Comparison of ENCODE assay signal across 1 cellular context in the genomic region with DNA sequence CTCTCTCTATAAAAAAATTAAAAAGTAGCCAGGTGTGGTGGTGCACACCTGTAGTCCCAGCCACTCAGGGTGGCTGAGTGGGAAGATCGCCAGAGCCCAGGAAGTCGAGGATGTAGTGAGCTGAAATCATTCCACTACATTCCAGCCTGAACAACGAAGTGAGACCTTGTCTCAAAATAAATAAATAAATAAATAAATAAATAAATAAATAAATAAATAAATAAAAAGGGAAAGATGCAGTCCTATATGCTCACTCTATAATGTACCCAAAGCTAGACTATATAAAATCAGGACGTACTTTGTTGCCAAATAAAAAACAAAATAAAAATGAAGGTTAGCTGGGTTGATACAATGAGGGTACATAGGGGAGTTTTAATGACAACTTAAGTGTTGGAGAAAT.
TF ChIP-seq lines count a peak whose summit lies in the region.

No MANE protein-coding gene starts in this region.

TF ChIP-seq in HEK293, 187 proteins besides CTCF, POLR2A, EP300 and RAD21 (continued from another document and continues in another):
- TF ChIP-seq, protein P1, sequence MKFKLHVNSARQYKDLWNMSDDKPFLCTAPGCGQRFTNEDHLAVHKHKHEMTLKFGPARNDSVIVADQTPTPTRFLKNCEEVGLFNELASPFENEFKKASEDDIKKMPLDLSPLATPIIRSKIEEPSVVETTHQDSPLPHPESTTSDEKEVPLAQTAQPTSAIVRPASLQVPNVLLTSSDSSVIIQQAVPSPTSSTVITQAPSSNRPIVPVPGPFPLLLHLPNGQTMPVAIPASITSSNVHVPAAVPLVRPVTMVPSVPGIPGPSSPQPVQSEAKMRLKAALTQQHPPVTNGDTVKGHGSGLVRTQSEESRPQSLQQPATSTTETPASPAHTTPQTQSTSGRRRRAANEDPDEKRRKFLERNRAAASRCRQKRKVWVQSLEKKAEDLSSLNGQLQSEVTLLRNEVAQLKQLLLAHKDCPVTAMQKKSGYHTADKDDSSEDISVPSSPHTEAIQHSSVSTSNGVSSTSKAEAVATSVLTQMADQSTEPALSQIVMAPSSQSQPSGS (tag by site-specific recombination; IDR thresholded peaks at IDR 0.05; ENCODE audit: low read depth) = no peak
- no peak for TF ChIP-seq ZNF157 (tag by site-specific recombination; IDR thresholded peaks at IDR 0.05)
- TF ChIP-seq ZNF600 (tag by site-specific recombination; IDR thresholded peaks at IDR 0.05) = no peak
- TF ChIP-seq ZNF544 (tag by site-specific recombination; IDR thresholded peaks at IDR 0.05) = no peak
- TF ChIP-seq ZNF37A (tag by site-specific recombination; IDR thresholded peaks at IDR 0.05) = no peak
- no peak; the same call in 1 of the 2 replicates for TF ChIP-seq BCL11A (tag by site-specific recombination; IDR thresholded peaks at IDR 0.05; ENCODE audit: low read depth)
- TF ChIP-seq ZNF23 (tag by site-specific recombination; IDR thresholded peaks at IDR 0.05; ENCODE audit: borderline replicate concordance) = 0 out of 2 replicates have a peak, but pooled peaks have one; percentile 38
- peak; percentile 58; the same call in 1 of the 2 replicates for TF ChIP-seq ZNF121 (tag by site-specific recombination; IDR thresholded peaks at IDR 0.05)
- TF ChIP-seq ZNF555 (tag by site-specific recombination; conservative IDR thresholded peaks at IDR 0.05) = peak; percentile 98
- TF ChIP-seq, protein P2, sequence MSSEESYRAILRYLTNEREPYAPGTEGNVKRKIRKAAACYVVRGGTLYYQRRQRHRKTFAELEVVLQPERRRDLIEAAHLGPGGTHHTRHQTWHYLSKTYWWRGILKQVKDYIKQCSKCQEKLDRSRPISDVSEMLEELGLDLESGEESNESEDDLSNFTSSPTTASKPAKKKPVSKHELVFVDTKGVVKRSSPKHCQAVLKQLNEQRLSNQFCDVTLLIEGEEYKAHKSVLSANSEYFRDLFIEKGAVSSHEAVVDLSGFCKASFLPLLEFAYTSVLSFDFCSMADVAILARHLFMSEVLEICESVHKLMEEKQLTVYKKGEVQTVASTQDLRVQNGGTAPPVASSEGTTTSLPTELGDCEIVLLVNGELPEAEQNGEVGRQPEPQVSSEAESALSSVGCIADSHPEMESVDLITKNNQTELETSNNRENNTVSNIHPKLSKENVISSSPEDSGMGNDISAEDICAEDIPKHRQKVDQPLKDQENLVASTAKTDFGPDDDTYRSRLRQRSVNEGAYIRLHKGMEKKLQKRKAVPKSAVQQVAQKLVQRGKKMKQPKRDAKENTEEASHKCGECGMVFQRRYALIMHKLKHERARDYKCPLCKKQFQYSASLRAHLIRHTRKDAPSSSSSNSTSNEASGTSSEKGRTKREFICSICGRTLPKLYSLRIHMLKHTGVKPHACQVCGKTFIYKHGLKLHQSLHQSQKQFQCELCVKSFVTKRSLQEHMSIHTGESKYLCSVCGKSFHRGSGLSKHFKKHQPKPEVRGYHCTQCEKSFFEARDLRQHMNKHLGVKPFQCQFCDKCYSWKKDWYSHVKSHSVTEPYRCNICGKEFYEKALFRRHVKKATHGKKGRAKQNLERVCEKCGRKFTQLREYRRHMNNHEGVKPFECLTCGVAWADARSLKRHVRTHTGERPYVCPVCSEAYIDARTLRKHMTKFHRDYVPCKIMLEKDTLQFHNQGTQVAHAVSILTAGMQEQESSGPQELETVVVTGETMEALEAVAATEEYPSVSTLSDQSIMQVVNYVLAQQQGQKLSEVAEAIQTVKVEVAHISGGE (tag by site-specific recombination; conservative IDR thresholded peaks at IDR 0.05; ENCODE audit: low read depth) = peak; percentile 88
- no peak for TF ChIP-seq ZNF785 (tag by site-specific recombination; IDR thresholded peaks at IDR 0.05)
- TF ChIP-seq ZNF292 (tag by site-specific recombination; IDR thresholded peaks at IDR 0.05; ENCODE audit: borderline replicate concordance, low read depth) = peak; percentile 97
- peak; percentile 52; the same call in 1 of the 2 replicates for TF ChIP-seq ZNF221 (tag by site-specific recombination; IDR thresholded peaks at IDR 0.05; ENCODE audit: borderline replicate concordance)
- no peak for TF ChIP-seq ZNF621 (tag by site-specific recombination; IDR thresholded peaks at IDR 0.05)
- TF ChIP-seq KLF10 (tag by site-specific recombination; IDR thresholded peaks at IDR 0.05) = no peak
- no peak for TF ChIP-seq PRDM1 (tag by site-specific recombination; IDR thresholded peaks at IDR 0.05)
- TF ChIP-seq, protein P3, sequence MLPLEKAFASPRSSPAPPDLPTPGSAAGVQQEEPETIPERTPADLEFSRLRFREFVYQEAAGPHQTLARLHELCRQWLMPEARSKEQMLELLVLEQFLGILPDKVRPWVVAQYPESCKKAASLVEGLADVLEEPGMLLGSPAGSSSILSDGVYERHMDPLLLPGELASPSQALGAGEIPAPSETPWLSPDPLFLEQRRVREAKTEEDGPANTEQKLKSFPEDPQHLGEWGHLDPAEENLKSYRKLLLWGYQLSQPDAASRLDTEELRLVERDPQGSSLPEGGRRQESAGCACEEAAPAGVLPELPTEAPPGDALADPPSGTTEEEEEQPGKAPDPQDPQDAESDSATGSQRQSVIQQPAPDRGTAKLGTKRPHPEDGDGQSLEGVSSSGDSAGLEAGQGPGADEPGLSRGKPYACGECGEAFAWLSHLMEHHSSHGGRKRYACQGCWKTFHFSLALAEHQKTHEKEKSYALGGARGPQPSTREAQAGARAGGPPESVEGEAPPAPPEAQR (tag by site-specific recombination; IDR thresholded peaks at IDR 0.05) = no peak
- peak; percentile 99 for TF ChIP-seq ZNF426 (tag by site-specific recombination; IDR thresholded peaks at IDR 0.05)
- TF ChIP-seq KLF1 (tag by site-specific recombination; IDR thresholded peaks at IDR 0.05) = no peak
- TF ChIP-seq, protein P4, sequence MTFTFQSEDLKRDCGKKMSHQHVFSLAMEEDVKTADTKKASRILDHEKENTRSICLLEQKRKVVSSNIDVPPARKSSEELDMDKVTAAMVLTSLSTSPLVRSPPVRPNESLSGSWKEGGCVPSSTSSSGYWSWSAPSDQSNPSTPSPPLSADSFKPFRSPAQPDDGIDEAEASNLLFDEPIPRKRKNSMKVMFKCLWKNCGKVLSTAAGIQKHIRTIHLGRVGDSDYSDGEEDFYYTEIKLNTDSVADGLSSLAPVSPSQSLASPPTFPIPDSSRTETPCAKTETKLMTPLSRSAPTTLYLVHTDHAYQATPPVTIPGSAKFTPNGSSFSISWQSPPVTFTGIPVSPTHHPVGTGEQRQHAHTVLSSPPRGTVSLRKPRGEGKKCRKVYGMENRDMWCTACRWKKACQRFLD (tag by site-specific recombination; IDR thresholded peaks at IDR 0.05) = 0 out of 2 replicates have a peak, but pooled peaks have one; percentile 51
- peak; percentile 80 for TF ChIP-seq ZFP37 (tag by site-specific recombination; IDR thresholded peaks at IDR 0.05)
- no peak for TF ChIP-seq ZBTB48 (tag by site-specific recombination; IDR thresholded peaks at IDR 0.05)
- peak; percentile 99 for TF ChIP-seq ZNF394 (tag by site-specific recombination; IDR thresholded peaks at IDR 0.05; ENCODE audit: borderline replicate concordance)
- TF ChIP-seq, protein P5, sequence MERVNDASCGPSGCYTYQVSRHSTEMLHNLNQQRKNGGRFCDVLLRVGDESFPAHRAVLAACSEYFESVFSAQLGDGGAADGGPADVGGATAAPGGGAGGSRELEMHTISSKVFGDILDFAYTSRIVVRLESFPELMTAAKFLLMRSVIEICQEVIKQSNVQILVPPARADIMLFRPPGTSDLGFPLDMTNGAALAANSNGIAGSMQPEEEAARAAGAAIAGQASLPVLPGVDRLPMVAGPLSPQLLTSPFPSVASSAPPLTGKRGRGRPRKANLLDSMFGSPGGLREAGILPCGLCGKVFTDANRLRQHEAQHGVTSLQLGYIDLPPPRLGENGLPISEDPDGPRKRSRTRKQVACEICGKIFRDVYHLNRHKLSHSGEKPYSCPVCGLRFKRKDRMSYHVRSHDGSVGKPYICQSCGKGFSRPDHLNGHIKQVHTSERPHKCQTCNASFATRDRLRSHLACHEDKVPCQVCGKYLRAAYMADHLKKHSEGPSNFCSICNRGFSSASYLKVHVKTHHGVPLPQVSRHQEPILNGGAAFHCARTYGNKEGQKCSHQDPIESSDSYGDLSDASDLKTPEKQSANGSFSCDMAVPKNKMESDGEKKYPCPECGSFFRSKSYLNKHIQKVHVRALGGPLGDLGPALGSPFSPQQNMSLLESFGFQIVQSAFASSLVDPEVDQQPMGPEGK (tag by site-specific recombination; IDR thresholded peaks at IDR 0.05) = no peak
- TF ChIP-seq ZNF10 (tag by site-specific recombination; IDR thresholded peaks at IDR 0.05) = no peak; the same call in 1 of the 2 replicates
- peak; percentile 95 for TF ChIP-seq ZNF560 (tag by site-specific recombination; IDR thresholded peaks at IDR 0.05; ENCODE audit: borderline replicate concordance)
- peak; percentile 83 for TF ChIP-seq ZNF529 (tag by site-specific recombination; IDR thresholded peaks at IDR 0.05; ENCODE audit: insufficient replicate concordance)
- TF ChIP-seq ZNF701 (tag by site-specific recombination; IDR thresholded peaks at IDR 0.05) = no peak
- TF ChIP-seq, protein P6, sequence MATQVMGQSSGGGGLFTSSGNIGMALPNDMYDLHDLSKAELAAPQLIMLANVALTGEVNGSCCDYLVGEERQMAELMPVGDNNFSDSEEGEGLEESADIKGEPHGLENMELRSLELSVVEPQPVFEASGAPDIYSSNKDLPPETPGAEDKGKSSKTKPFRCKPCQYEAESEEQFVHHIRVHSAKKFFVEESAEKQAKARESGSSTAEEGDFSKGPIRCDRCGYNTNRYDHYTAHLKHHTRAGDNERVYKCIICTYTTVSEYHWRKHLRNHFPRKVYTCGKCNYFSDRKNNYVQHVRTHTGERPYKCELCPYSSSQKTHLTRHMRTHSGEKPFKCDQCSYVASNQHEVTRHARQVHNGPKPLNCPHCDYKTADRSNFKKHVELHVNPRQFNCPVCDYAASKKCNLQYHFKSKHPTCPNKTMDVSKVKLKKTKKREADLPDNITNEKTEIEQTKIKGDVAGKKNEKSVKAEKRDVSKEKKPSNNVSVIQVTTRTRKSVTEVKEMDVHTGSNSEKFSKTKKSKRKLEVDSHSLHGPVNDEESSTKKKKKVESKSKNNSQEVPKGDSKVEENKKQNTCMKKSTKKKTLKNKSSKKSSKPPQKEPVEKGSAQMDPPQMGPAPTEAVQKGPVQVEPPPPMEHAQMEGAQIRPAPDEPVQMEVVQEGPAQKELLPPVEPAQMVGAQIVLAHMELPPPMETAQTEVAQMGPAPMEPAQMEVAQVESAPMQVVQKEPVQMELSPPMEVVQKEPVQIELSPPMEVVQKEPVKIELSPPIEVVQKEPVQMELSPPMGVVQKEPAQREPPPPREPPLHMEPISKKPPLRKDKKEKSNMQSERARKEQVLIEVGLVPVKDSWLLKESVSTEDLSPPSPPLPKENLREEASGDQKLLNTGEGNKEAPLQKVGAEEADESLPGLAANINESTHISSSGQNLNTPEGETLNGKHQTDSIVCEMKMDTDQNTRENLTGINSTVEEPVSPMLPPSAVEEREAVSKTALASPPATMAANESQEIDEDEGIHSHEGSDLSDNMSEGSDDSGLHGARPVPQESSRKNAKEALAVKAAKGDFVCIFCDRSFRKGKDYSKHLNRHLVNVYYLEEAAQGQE (tag by site-specific recombination; IDR thresholded peaks at IDR 0.05) = peak; percentile 85
- no peak for TF ChIP-seq ZNF324 (tag by site-specific recombination; IDR thresholded peaks at IDR 0.05)
- TF ChIP-seq ZNF610 (tag by site-specific recombination; IDR thresholded peaks at IDR 0.05; ENCODE audit: borderline replicate concordance) = 0 out of 2 replicates have a peak, but pooled peaks have one; percentile 33
- TF ChIP-seq GLI2 (tag by site-specific recombination; IDR thresholded peaks at IDR 0.05; ENCODE audit: borderline replicate concordance, low read depth) = peak; percentile 82; the same call in 1 of the 2 replicates
- TF ChIP-seq, protein P7, sequence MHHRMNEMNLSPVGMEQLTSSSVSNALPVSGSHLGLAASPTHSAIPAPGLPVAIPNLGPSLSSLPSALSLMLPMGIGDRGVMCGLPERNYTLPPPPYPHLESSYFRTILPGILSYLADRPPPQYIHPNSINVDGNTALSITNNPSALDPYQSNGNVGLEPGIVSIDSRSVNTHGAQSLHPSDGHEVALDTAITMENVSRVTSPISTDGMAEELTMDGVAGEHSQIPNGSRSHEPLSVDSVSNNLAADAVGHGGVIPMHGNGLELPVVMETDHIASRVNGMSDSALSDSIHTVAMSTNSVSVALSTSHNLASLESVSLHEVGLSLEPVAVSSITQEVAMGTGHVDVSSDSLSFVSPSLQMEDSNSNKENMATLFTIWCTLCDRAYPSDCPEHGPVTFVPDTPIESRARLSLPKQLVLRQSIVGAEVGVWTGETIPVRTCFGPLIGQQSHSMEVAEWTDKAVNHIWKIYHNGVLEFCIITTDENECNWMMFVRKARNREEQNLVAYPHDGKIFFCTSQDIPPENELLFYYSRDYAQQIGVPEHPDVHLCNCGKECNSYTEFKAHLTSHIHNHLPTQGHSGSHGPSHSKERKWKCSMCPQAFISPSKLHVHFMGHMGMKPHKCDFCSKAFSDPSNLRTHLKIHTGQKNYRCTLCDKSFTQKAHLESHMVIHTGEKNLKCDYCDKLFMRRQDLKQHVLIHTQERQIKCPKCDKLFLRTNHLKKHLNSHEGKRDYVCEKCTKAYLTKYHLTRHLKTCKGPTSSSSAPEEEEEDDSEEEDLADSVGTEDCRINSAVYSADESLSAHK (tag by site-specific recombination; IDR thresholded peaks at IDR 0.05) = no peak
- TF ChIP-seq REPIN1 (tag by site-specific recombination; IDR thresholded peaks at IDR 0.05; ENCODE audit: low read depth) = peak; percentile 50; the same call in 1 of the 2 replicates
- no peak; the same call in 1 of the 2 replicates for TF ChIP-seq MZF1 (tag by site-specific recombination; IDR thresholded peaks at IDR 0.05; ENCODE audit: borderline replicate concordance)
- TF ChIP-seq, protein P8, sequence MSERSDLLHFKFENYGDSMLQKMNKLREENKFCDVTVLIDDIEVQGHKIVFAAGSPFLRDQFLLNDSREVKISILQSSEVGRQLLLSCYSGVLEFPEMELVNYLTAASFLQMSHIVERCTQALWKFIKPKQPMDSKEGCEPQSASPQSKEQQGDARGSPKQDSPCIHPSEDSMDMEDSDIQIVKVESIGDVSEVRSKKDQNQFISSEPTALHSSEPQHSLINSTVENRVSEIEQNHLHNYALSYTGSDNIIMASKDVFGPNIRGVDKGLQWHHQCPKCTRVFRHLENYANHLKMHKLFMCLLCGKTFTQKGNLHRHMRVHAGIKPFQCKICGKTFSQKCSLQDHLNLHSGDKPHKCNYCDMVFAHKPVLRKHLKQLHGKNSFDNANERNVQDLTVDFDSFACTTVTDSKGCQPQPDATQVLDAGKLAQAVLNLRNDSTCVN (tag by site-specific recombination; optimal IDR thresholded peaks at IDR 0.05) = no peak
- TF ChIP-seq ZNF664 (tag by site-specific recombination; IDR thresholded peaks at IDR 0.05) = peak; percentile 87
- TF ChIP-seq ZNF404 (tag by site-specific recombination; IDR thresholded peaks at IDR 0.05) = peak; percentile 97; the same call in 1 of the 2 replicates
- TF ChIP-seq KLF7 (tag by site-specific recombination; IDR thresholded peaks at IDR 0.05; ENCODE audit: borderline replicate concordance) = peak; percentile 81; the same call in 1 of the 2 replicates
- no peak for TF ChIP-seq SETDB1 (IDR thresholded peaks at IDR 0.05; ENCODE audit: insufficient read length, low read length)
- no peak; the same call in 1 of the 2 replicates for TF ChIP-seq ZSCAN16 (tag by site-specific recombination; IDR thresholded peaks at IDR 0.05)
- no peak for TF ChIP-seq MEIS1 (CRISPR knock-in tag; IDR thresholded peaks at IDR 0.05; ENCODE audit: borderline replicate concordance)
- TF ChIP-seq ZNF146 (tag by site-specific recombination; IDR thresholded peaks at IDR 0.05) = peak; percentile 17; the same call in 1 of the 2 replicates
